23 cellular contexts compared by ENCODE assay signal in the genomic region with DNA sequence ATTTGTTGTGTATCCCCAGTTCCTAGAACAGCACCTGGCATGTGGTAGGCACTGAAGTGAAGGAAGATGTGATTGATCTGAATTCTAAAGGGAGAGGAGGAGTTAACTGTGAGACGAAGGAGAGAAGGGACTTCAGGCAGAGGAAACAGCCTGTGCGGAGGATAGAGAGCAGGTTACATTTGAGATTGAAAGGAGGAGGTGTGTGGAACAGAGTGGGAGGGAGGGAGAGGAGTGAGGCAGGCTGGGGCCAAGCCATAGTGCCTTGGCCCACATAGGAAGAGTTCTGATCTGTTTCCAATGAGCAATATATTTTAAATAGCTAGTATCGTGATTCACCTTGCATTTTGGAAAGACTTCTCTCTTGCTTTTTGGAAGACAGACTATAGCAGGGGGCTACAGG. TPM values are rescaled to one million over a fixed set of nuclear protein-coding genes. Genes with fewer than 3 reads are reported as not detected.
DNase-seq lines count a peak whose midpoint lies in the region; ATAC-seq, FAIRE-seq and TF ChIP-seq lines count a peak whose summit lies in the region.
"Had no signal": no experiment of that assay in that cellular context is flagged by ENCODE, and none has a peak within 500 bp of the region (broad histone marks: within the 10 kb centered on the region; RNA-seq: fewer than 3 reads in every experiment).

No MANE protein-coding gene starts in this region.

- peak overlapping the region; percentile 88 for H3K27ac Mint-ChIP-seq in activated T-cell treated with anti-CD3 and anti-CD28 coated beads, Interleukin-2, amount 50 U/mL, for 24 hours
- peak overlapping the region; percentile 43 for H3K27ac Mint-ChIP-seq in CD8-positive, alpha-beta T cell
- H3K27ac Mint-ChIP-seq: dendritic cell treated with granulocyte-macrophage colony-stimulating factor and Interleukin-4, amounts not matched to agents 40 ng/mL and 50 ng/mL, for 4 days had no signal

- no peak overlapping the region for H3K4me3 Mint-ChIP-seq in activated T-cell treated with anti-CD3 and anti-CD28 coated beads, Interleukin-2, amount 50 U/mL, for 24 hours
- H3K4me3 Mint-ChIP-seq in CD8-positive, alpha-beta T cell, result no peak overlapping the region
- H3K4me3 Mint-ChIP-seq: dendritic cell treated with granulocyte-macrophage colony-stimulating factor and Interleukin-4, amounts not matched to agents 40 ng/mL and 50 ng/mL, for 4 days had no signal

- no peak overlapping the region for H4K12ac ChIP-seq in trophoblast cell (ENCODE audit: low read depth, low read length)

- H3K9me3 ChIP-seq in CD8-positive, alpha-beta T cell (ENCODE audit: low read length), result no peaks in the 10 kb centered on the region
- H3K9me3 ChIP-seq in trophoblast cell (ENCODE audit: insufficient read depth, low read depth, low read length) (no peaks in the 10 kb centered on the region), SK-N-SH (no peaks in the 10 kb centered on the region)
- H3K9me3 ChIP-seq: breast epithelium, heart right ventricle had no signal

- no peaks in the 10 kb centered on the region for H3K9me2 ChIP-seq in SK-N-SH

- no peak for TF ChIP-seq CTCF in CD8-positive, alpha-beta T cell (IDR thresholded peaks at IDR 0.05)
- no peak for TF ChIP-seq CTCF in SK-N-SH (IDR thresholded peaks at IDR 0.05)

- no peak overlapping the region for H3K9ac ChIP-seq in trophoblast cell (ENCODE audit: low read length)
- H3K9ac ChIP-seq in SK-N-SH, result no peak overlapping the region

- no peak overlapping the region for H3K18ac ChIP-seq in trophoblast cell (ENCODE audit: low read length)

- H3K27me3 Mint-ChIP-seq in activated T-cell treated with anti-CD3 and anti-CD28 coated beads, Interleukin-2, amount 50 U/mL, for 24 hours, result no peaks in the 10 kb centered on the region
- no peaks in the 10 kb centered on the region for H3K27me3 Mint-ChIP-seq in CD8-positive, alpha-beta T cell (ENCODE audit: low read depth)
- H3K27me3 Mint-ChIP-seq: dendritic cell treated with granulocyte-macrophage colony-stimulating factor and Interleukin-4, amounts not matched to agents 40 ng/mL and 50 ng/mL, for 4 days had no signal

- CTCF ChIA-PET in CD8-positive, alpha-beta T cell (lab: Charles Lee), result interaction anchor here (1.0 to 5.2 kb wide), 10 partner anchors 11 to 344 kb away, joined by 3 to 47 read pairs (median 4); no protein-coding TSS in a partner anchor
- CTCF ChIA-PET in SK-N-SH (lab: Yijun Ruan, JAX), result interaction anchor here (0.9 to 14.0 kb wide), 7 partner anchors 8 to 371 kb away, joined by 3 to 280 read pairs (median 4); a partner anchor contains a TSS

- H3K79me2 ChIP-seq in trophoblast cell (ENCODE audit: control insufficient read depth, insufficient read depth, low read length, poor library complexity), result peaks cover 4% of the 10 kb centered on the region
- peaks cover 99% of the 10 kb centered on the region for H3K79me2 ChIP-seq in SK-N-SH (ENCODE audit: insufficient read depth)

- no peak overlapping the region for H2AK5ac ChIP-seq in trophoblast cell (ENCODE audit: low read length)

- H2AFZ ChIP-seq in trophoblast cell (ENCODE audit: insufficient read depth, low read length, poor library complexity) (no peak overlapping the region), SK-N-SH (ENCODE audit: low read depth) (no peak overlapping the region)

- H3K4me1 ChIP-seq in CD8-positive, alpha-beta T cell (ENCODE audit: insufficient read depth, low read length), result peaks cover 48% of the 10 kb centered on the region
- H3K4me1 ChIP-seq in trophoblast cell (ENCODE audit: control insufficient read depth in 1 of 2, insufficient read depth in 2 of 2, low read length in 2 of 2), result peaks cover 5 to 6% of the 10 kb centered on the region in 2 experiments
- peaks cover 4 to 5% of the 10 kb centered on the region in 2 experiments; a peak in 2 of 4 replicates for H3K4me1 ChIP-seq in SK-N-SH (ENCODE audit: control insufficient read depth in 1 of 2, insufficient read depth in 2 of 2, low read depth in 1 of 2, low read length in 1 of 2)

- H3F3A ChIP-seq in SK-N-SH (replicated peaks; ENCODE audit: insufficient read depth), result peaks cover 4% of the 10 kb centered on the region

- H3K4me3 ChIP-seq in CD8-positive, alpha-beta T cell (ENCODE audit: low read depth, low read length), result no peak overlapping the region
- no peak overlapping the region for H3K4me3 ChIP-seq in trophoblast cell (ENCODE audit: low read depth, low read length)
- no peak overlapping the region for H3K4me3 ChIP-seq in SK-N-SH (ENCODE audit: low read depth in 2 of 2, low read length in 1 of 2)
- H3K4me3 ChIP-seq: breast epithelium, heart right ventricle had no signal

- intact Hi-C loops in CD8-positive, alpha-beta T cell (cut with DNase I, micrococcal nuclease), result loop anchor here (2.0 to 5.0 kb wide), 2 partner anchors 14 to 186 kb away; a partner anchor contains a TSS

- ATAC-seq in CD8-positive, alpha-beta T cell, result no peak
- ATAC-seq: heart right ventricle, left ventricle myocardium superior had no signal

- POLR2A ChIA-PET in CD8-positive, alpha-beta T cell (lab: Charles Lee), result no interaction called here
- POLR2A ChIA-PET in SK-N-SH (lab: Yijun Ruan, JAX), result no interaction called here

- no peak for DNase-seq in activated T-cell treated with anti-CD3 and anti-CD28 coated beads, Interleukin-2, amount 50 U/mL, for 24 hours
- DNase-seq in activated T-cell treated with anti-CD3 and anti-CD28 coated beads for 4 hours (no peak), caudate nucleus (lab: John Stamatoyannopoulos, UW) (peak in 17 of 61 donors; percentile 9 to 65 (median 22)), trophoblast cell (no peak), GM19239 (ENCODE audit: insufficient read length, low spot score) (no peak), SK-N-SH (no peak), SW480 (ENCODE audit: low spot score) (no peak)
- no peak for DNase-seq in CD8-positive, alpha-beta T cell
- DNase-seq: activated CD4-positive, alpha-beta T cell treated with anti-CD3 and anti-CD28 coated beads, Interleukin-2, amount 50 U/mL, for 1 hour; DMS153; GDM1; heart right ventricle; IMR-90; left ventricle myocardium superior; MM.1S; NCI-H1436 treated with DMSO at 0.1 percent for 48 hours; NCI-H2171; NCI-H526 treated with DMSO at 0.1 percent for 48 hours; occipital lobe; stimulated activated CD4-positive, alpha-beta T cell treated with anti-CD3 and anti-CD28 coated beads, Interleukin-12 subunit alpha, Interleukin-12 subunit beta, amount 100 ng/mL, for 4 hours had no signal

- no peak for TF ChIP-seq RAD21 in SK-N-SH (IDR thresholded peaks at IDR 0.05; ENCODE audit: low read length)

- no peak overlapping the region for H3K14ac ChIP-seq in trophoblast cell (ENCODE audit: low read length)

- FAIRE-seq in GM19239 (lab: Jason Lieb, UNC), result no peak
- FAIRE-seq: urothelium cell line had no signal

- H2BK120ac ChIP-seq in trophoblast cell (ENCODE audit: insufficient read depth, low read length, poor library complexity), result no peak overlapping the region

- H3K4me1 Mint-ChIP-seq in activated T-cell treated with anti-CD3 and anti-CD28 coated beads, Interleukin-2, amount 50 U/mL, for 24 hours (ENCODE audit: low read depth), result peaks cover 75% of the 10 kb centered on the region
- peaks cover 75% of the 10 kb centered on the region for H3K4me1 Mint-ChIP-seq in CD8-positive, alpha-beta T cell (ENCODE audit: low read depth)

- TF ChIP-seq EP300 in SK-N-SH (IDR thresholded peaks at IDR 0.05; ENCODE audit: borderline replicate concordance in 1 of 2, low read depth in 1 of 2, low read length in 1 of 2), result no peak

- no peak overlapping the region for H4K8ac ChIP-seq in trophoblast cell (ENCODE audit: low read depth, low read length)

- H3K79me1 ChIP-seq in trophoblast cell (ENCODE audit: low read length), result no peaks in the 10 kb centered on the region

- no CpG with 5 or more reads among the region's 3 CpGs for WGBS in trophoblast cell (ENCODE audit: extremely low coverage, insufficient coverage, insufficient read length)
- 94% methylated on average over 3 of the region's 3 CpGs for WGBS in SK-N-SH (ENCODE audit: low lambda C conversion rate)

- no peak overlapping the region for H2BK5ac ChIP-seq in trophoblast cell (ENCODE audit: low read depth, low read length, poor library complexity)

- H3K23ac ChIP-seq in trophoblast cell (ENCODE audit: low read length), result peak overlapping the region; percentile 25

- peak overlapping the region; percentile 36 for H3K4ac ChIP-seq in trophoblast cell (ENCODE audit: low read depth, low read length)

- H3K27me3 ChIP-seq in CD8-positive, alpha-beta T cell (ENCODE audit: insufficient read depth, low read length), result no peaks in the 10 kb centered on the region
- H3K27me3 ChIP-seq in trophoblast cell (ENCODE audit: insufficient read depth, low read length) (no peaks in the 10 kb centered on the region), SK-N-SH (ENCODE audit: insufficient read depth) (no peaks in the 10 kb centered on the region)
- H3K27me3 ChIP-seq: breast epithelium, heart right ventricle had no signal

- no peak overlapping the region for H3K27ac ChIP-seq in CD8-positive, alpha-beta T cell (ENCODE audit: low read depth, low read length)
- H3K27ac ChIP-seq in caudate nucleus (ENCODE audit: low read depth, low read length) (peak overlapping the region; percentile 56), trophoblast cell (ENCODE audit: low read depth, low read length) (no peak overlapping the region), SK-N-SH (ENCODE audit: low read depth in 2 of 2, low read length in 1 of 2) (no peak overlapping the region)
- H3K27ac ChIP-seq: breast epithelium, heart right ventricle had no signal

- H3K4me2 ChIP-seq in trophoblast cell (ENCODE audit: low read length) (no peak overlapping the region), SK-N-SH (no peak overlapping the region)

- peaks cover 7% of the 10 kb centered on the region for H3K36me3 ChIP-seq in CD8-positive, alpha-beta T cell (ENCODE audit: insufficient read depth, low read length)
- H3K36me3 ChIP-seq in trophoblast cell (ENCODE audit: control insufficient read depth in 1 of 2, insufficient read depth in 2 of 2, low read length in 2 of 2) (peaks cover 25 to 39% of the 10 kb centered on the region in 2 experiments), SK-N-SH (replicated peaks in 1 of 2; ENCODE audit: control insufficient read depth in 1 of 2, insufficient read depth in 2 of 2, low read length in 1 of 2) (peaks cover 12 to 24% of the 10 kb centered on the region in 2 experiments)
- H3K36me3 ChIP-seq: breast epithelium had no signal

- no peak overlapping the region for H4K91ac ChIP-seq in trophoblast cell (ENCODE audit: low read depth, low read length)

- H3K9me3 Mint-ChIP-seq in activated T-cell treated with anti-CD3 and anti-CD28 coated beads, Interleukin-2, amount 50 U/mL, for 24 hours, result no peaks in the 10 kb centered on the region
- H3K9me3 Mint-ChIP-seq in CD8-positive, alpha-beta T cell, result no peaks in the 10 kb centered on the region
- H3K9me3 Mint-ChIP-seq: dendritic cell treated with granulocyte-macrophage colony-stimulating factor and Interleukin-4, amounts not matched to agents 40 ng/mL and 50 ng/mL, for 4 days had no signal

- H4K20me1 ChIP-seq in SK-N-SH (ENCODE audit: insufficient read depth), result peaks cover 70% of the 10 kb centered on the region

- peaks cover 82% of the 10 kb centered on the region for H3K36me3 Mint-ChIP-seq in activated T-cell treated with anti-CD3 and anti-CD28 coated beads, Interleukin-2, amount 50 U/mL, for 24 hours (ENCODE audit: low read depth)
- peaks cover 67% of the 10 kb centered on the region for H3K36me3 Mint-ChIP-seq in CD8-positive, alpha-beta T cell

- no peak overlapping the region for H2BK12ac ChIP-seq in trophoblast cell (ENCODE audit: low read length)

RNA-seq across cellular contexts. Expression of a gene that starts 13.9 kb away (rescaled TPM):
- total RNA-seq in CD8-positive, alpha-beta T cell, result 1 to 10 TPM in 1 of 2 experiments, under 1 TPM in 1; 0.60 to 1.1 TPM
- polyA plus RNA-seq in trophoblast cell (2013), result 1.0 and 1.5 TPM in 2 replicates
- 3.2 and 3.5 TPM in 2 replicates for polyA plus RNA-seq in SK-N-SH (2012; rRNA removed)
- 2.7 and 2.9 TPM in 2 replicates for polyA plus RNA-seq in SK-N-SH (2012; cell fraction: cytosol; rRNA removed)
- 3.4 and 5.5 TPM in 2 replicates for polyA plus RNA-seq in SK-N-SH (2012; cell fraction: nucleus; rRNA removed)

RNA-seq across cellular contexts. Expression of a gene that starts 14.1 kb away (rescaled TPM):
- 10 to 100 TPM; 60.8 to 68.8 TPM for total RNA-seq in CD8-positive, alpha-beta T cell
- polyA plus RNA-seq in trophoblast cell (2013), result 353 and 385 TPM in 2 replicates
- 420 and 596 TPM in 2 replicates for polyA plus RNA-seq in SK-N-SH (2012; rRNA removed)
- polyA plus RNA-seq in SK-N-SH (2012; cell fraction: cytosol; rRNA removed), result 321 and 410 TPM in 2 replicates
- 270 and 432 TPM in 2 replicates for polyA plus RNA-seq in SK-N-SH (2012; cell fraction: nucleus; rRNA removed)
